In genomic region chr1:18786149-18786548, GRCh38 we compare ENCODE assay signal across 29 cellular contexts.
"Had no signal": no experiment of that assay in that cellular context is flagged by ENCODE, and none has a peak within 500 bp of the region (broad histone marks: within the 10 kb centered on the region; RNA-seq: fewer than 3 reads in every experiment).

No MANE protein-coding gene starts in this region.

- H3K4me3 Mint-ChIP-seq: dendritic cell treated with granulocyte-macrophage colony-stimulating factor and Interleukin-4, amounts not matched to agents 40 ng/mL and 50 ng/mL, for 4 days; effector memory CD8-positive, alpha-beta T cell; endodermal cell had no signal

- DNase-seq: cortex of kidney; dermis blood vessel endothelial cell; dorsolateral prefrontal cortex; effector CD4-positive, alpha-beta T cell; effector CD8-positive, alpha-beta T cell; effector memory CD4-positive, alpha-beta T cell; effector memory CD8-positive, alpha-beta T cell; endodermal cell; erythroblast; esophagus squamous epithelium; foreskin fibroblast; foreskin keratinocyte; foreskin melanocyte; gastrocnemius medialis; glutamatergic neuron; head of caudate nucleus; heart left ventricle; heart right ventricle; hippocampal formation had no signal

- H3K4me3 ChIP-seq: coronary artery, dorsolateral prefrontal cortex, esophagus muscularis mucosa, esophagus squamous epithelium, gastrocnemius medialis, gastroesophageal sphincter, heart left ventricle, heart right ventricle, hepatocyte had no signal

- H3K36me3 ChIP-seq: esophagus muscularis mucosa, esophagus squamous epithelium, gastrocnemius medialis, gastroesophageal sphincter, heart left ventricle, heart right ventricle had no signal

- ATAC-seq: effector memory CD8-positive, alpha-beta T cell; esophagus mucosa; foreskin keratinocyte; gastrocnemius medialis; gastroesophageal sphincter; heart left ventricle; heart right ventricle had no signal

- H2AFZ ChIP-seq: hepatocyte had no signal

- FAIRE-seq: endometrium, endothelial cell of umbilical vein, frontal cortex had no signal

- H3K4me1 ChIP-seq: esophagus muscularis mucosa, esophagus squamous epithelium, foreskin keratinocyte, gastrocnemius medialis, gastroesophageal sphincter, heart left ventricle, heart right ventricle had no signal

- H3K9me3 ChIP-seq: esophagus muscularis mucosa, esophagus squamous epithelium, gastrocnemius medialis, gastroesophageal sphincter, heart left ventricle, heart right ventricle had no signal

- H3K27ac Mint-ChIP-seq: dendritic cell treated with granulocyte-macrophage colony-stimulating factor and Interleukin-4, amounts not matched to agents 40 ng/mL and 50 ng/mL, for 4 days; effector memory CD8-positive, alpha-beta T cell; endodermal cell had no signal

- H3K9me3 Mint-ChIP-seq: dendritic cell treated with granulocyte-macrophage colony-stimulating factor and Interleukin-4, amounts not matched to agents 40 ng/mL and 50 ng/mL, for 4 days; effector memory CD8-positive, alpha-beta T cell; endodermal cell had no signal

- H3K4me2 ChIP-seq: hepatocyte had no signal

- H3K27ac ChIP-seq: coronary artery, dorsolateral prefrontal cortex, epithelial cell of prostate, esophagus muscularis mucosa, esophagus squamous epithelium, foreskin keratinocyte, gastrocnemius medialis, gastroesophageal sphincter, heart left ventricle, heart right ventricle, hepatocyte had no signal

- H3K79me2 ChIP-seq: hepatocyte had no signal
